Comparison of ENCODE assay signal across 16 cellular contexts in the genomic region with DNA sequence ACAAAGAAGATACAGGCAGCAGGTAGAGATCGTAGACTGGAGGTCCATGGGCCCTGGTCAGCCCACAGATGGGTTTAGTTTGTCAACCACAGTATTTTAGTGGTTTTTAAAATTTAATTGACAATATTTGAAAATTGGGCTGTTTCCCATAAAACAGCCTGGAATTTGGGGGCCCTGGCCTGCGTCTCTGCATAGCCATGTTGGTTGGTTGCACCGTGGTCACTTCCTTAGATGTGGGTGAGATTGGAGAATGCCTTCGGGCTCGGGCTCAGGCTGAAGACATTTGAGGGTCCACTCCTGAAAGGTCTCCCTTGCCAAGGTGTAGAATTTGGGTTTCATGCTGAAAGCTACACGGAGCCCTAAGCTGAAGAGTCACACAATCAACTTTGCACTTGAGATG. TPM values are rescaled to one million over a fixed set of nuclear protein-coding genes. Genes with fewer than 3 reads are reported as not detected.
DNase-seq lines count a peak whose midpoint lies in the region; ATAC-seq, FAIRE-seq and TF ChIP-seq lines count a peak whose summit lies in the region.
"Had no signal": no experiment of that assay in that cellular context is flagged by ENCODE, and none has a peak within 500 bp of the region (broad histone marks: within the 10 kb centered on the region; RNA-seq: fewer than 3 reads in every experiment).

No MANE protein-coding gene starts in this region.

- H3K23me2 ChIP-seq in H1 (ENCODE audit: low read depth, low read length): no peaks in the 10 kb centered on the region

- H2BK15ac ChIP-seq in H1 (ENCODE audit: low read length): no peak overlapping the region

- no peak overlapping the region for H2AK5ac ChIP-seq in H1 (ENCODE audit: low read depth, low read length)

- TF ChIP-seq CTCF in H1 (IDR thresholded peaks at IDR 0.05; ENCODE audit: control extremely low read depth in 1 of 3, insufficient read depth in 1 of 3, low read depth in 1 of 3, low read length in 3 of 3): no peak
- TF ChIP-seq CTCF in pancreas (IDR thresholded peaks at IDR 0.05): no peak
- TF ChIP-seq CTCF in suprapubic skin (IDR thresholded peaks at IDR 0.05): no peak
- TF ChIP-seq CTCF in tibial artery (IDR thresholded peaks at IDR 0.05): no peak

- no peak overlapping the region for H2BK12ac ChIP-seq in H1 (ENCODE audit: low read depth, low read length)

- peaks cover 4 to 20% of the 10 kb centered on the region in 2 experiments; a peak in 2 of 4 replicates for H3K79me2 ChIP-seq in H1 (ENCODE audit: control insufficient read depth in 1 of 2, insufficient read depth in 2 of 2, low read length in 2 of 2)

- H3K27ac ChIP-seq in H1 (ENCODE audit: low read depth, low read length): no peak overlapping the region
- H3K27ac ChIP-seq in pancreas: peak overlapping the region in 3 of 4 donors; percentile 4 to 67 (median 46)
- no peak overlapping the region for H3K27ac ChIP-seq in suprapubic skin
- H3K27ac ChIP-seq in tibial artery: no peak overlapping the region
- H3K27ac ChIP-seq: 22Rv1, A549, BLaER1 had no signal

- H3K4me3 Mint-ChIP-seq in activated CD8-positive, alpha-beta memory T cell treated with anti-CD3 and anti-CD28 coated beads, Interleukin-2, amount 10 ng/mL, durations not matched to agents 7 days and 5 days: no peak overlapping the region
- H3K4me3 Mint-ChIP-seq: CD8-positive, alpha-beta T cell had no signal

- H3K23ac ChIP-seq in H1 (ENCODE audit: insufficient read length): no peak overlapping the region

- no peak overlapping the region for H3K56ac ChIP-seq in H1 (replicated peaks; ENCODE audit: insufficient read length, low read depth, low read length)

- H2BK5ac ChIP-seq in H1 (ENCODE audit: low read depth, low read length): no peak overlapping the region

- no peak for ATAC-seq in activated CD8-positive, alpha-beta memory T cell treated with anti-CD3 and anti-CD28 coated beads, Interleukin-2, amount 10 ng/mL, durations not matched to agents 7 days and 5 days
- ATAC-seq in pancreas: no peak
- no peak for ATAC-seq in HG03521 (IDR thresholded peaks at IDR 0.05; ENCODE audit: unreplicated experiment)
- ATAC-seq: A549; CD8-positive, alpha-beta T cell had no signal

- H4K20me1 ChIP-seq in H1 (replicated peaks in 1 of 2; ENCODE audit: control insufficient read depth in 1 of 2, insufficient read depth in 2 of 2, low read length in 2 of 2): peaks cover 0 to 2% of the 10 kb centered on the region in 2 experiments
- H4K20me1 ChIP-seq: BLaER1 had no signal

- H2AFZ ChIP-seq in H1 (ENCODE audit: low read length): no peak overlapping the region

- TF ChIP-seq POLR2A in H1 (IDR thresholded peaks at IDR 0.05; ENCODE audit: control extremely low read depth in 1 of 2, low read depth in 2 of 2, low read length in 2 of 2) (no peak), suprapubic skin (IDR thresholded peaks at IDR 0.05) (no peak)

- no peak for TF ChIP-seq EP300 in H1 (IDR thresholded peaks at IDR 0.05; ENCODE audit: borderline replicate concordance in 1 of 2, low read depth in 2 of 2, low read length in 2 of 2)
- TF ChIP-seq EP300 in suprapubic skin (IDR thresholded peaks at IDR 0.05): no peak

- CTCF ChIA-PET in activated CD8-positive, alpha-beta memory T cell treated with anti-CD3 and anti-CD28 coated beads, Interleukin-2, amount 10 ng/mL, durations not matched to agents 7 days and 5 days (lab: Charles Lee): no interaction called here
- CTCF ChIA-PET in H1 (lab: Charles Lee; ENCODE audit: partially characterized antibody): interaction anchor here (1.3 to 1.6 kb wide), 4 partner anchors 10 to 109 kb away, joined by 3 to 7 read pairs (median 4); no protein-coding TSS in a partner anchor

- POLR2A ChIA-PET in H1 (lab: Charles Lee; ENCODE audit: partially characterized antibody): no interaction called here

- peaks cover 29% of the 10 kb centered on the region for H3K4me1 Mint-ChIP-seq in activated CD8-positive, alpha-beta memory T cell treated with anti-CD3 and anti-CD28 coated beads, Interleukin-2, amount 10 ng/mL, durations not matched to agents 7 days and 5 days

- no peak overlapping the region for H4K91ac ChIP-seq in H1 (replicated peaks; ENCODE audit: insufficient read length, low read length)

- H4K8ac ChIP-seq in H1 (ENCODE audit: extremely low read depth, insufficient read depth, low read length): no peak overlapping the region

- H3K27me3 Mint-ChIP-seq in activated CD8-positive, alpha-beta memory T cell treated with anti-CD3 and anti-CD28 coated beads, Interleukin-2, amount 10 ng/mL, durations not matched to agents 7 days and 5 days: no peaks in the 10 kb centered on the region

- H3K14ac ChIP-seq in H1 (ENCODE audit: insufficient read length): no peak overlapping the region

- H3K27me3 ChIP-seq in H1 (replicated peaks in 1 of 4; ENCODE audit: control insufficient read depth in 3 of 4, extremely low read depth in 1 of 4, insufficient read depth in 3 of 4, low read length in 3 of 4) (no peaks in the 10 kb centered on the region), pancreas (no peaks in the 10 kb centered on the region), suprapubic skin (no peaks in the 10 kb centered on the region), tibial artery (no peaks in the 10 kb centered on the region)
- H3K27me3 ChIP-seq: BLaER1 had no signal

- H3K36me3 Mint-ChIP-seq in activated CD8-positive, alpha-beta memory T cell treated with anti-CD3 and anti-CD28 coated beads, Interleukin-2, amount 10 ng/mL, durations not matched to agents 7 days and 5 days: peaks cover 10% of the 10 kb centered on the region
- H3K36me3 Mint-ChIP-seq: CD8-positive, alpha-beta T cell had no signal

- H3K9ac ChIP-seq in H1 (replicated peaks in 1 of 4; ENCODE audit: extremely low read depth in 1 of 4, low read depth in 3 of 4, low read length in 3 of 4): no peak overlapping the region
- H3K9ac ChIP-seq: BLaER1 had no signal

- H3K9me3 Mint-ChIP-seq in activated CD8-positive, alpha-beta memory T cell treated with anti-CD3 and anti-CD28 coated beads, Interleukin-2, amount 10 ng/mL, durations not matched to agents 7 days and 5 days (ENCODE audit: low read depth): no peaks in the 10 kb centered on the region
- H3K9me3 Mint-ChIP-seq: CD8-positive, alpha-beta T cell had no signal

- H3K18ac ChIP-seq in H1 (ENCODE audit: extremely low read depth, low read length): no peak overlapping the region

- H3K9me3 ChIP-seq in H1 (ENCODE audit: insufficient read depth in 2 of 2, low read depth in 1 of 2, low read length in 1 of 2) (peaks cover 52 to 84% of the 10 kb centered on the region in 2 experiments), pancreas (no peaks in the 10 kb centered on the region), suprapubic skin (no peaks in the 10 kb centered on the region), tibial artery (no peaks in the 10 kb centered on the region)
- H3K9me3 ChIP-seq: A549 had no signal

- H3K36me3 ChIP-seq in H1 (ENCODE audit: control insufficient read depth in 2 of 4, insufficient read depth in 4 of 4, low read length in 3 of 4): no peaks in the 10 kb centered on the region
- H3K36me3 ChIP-seq in pancreas: no peaks in the 10 kb centered on the region
- H3K36me3 ChIP-seq in suprapubic skin: peaks cover under 1% of the 10 kb centered on the region
- peaks cover 0 to 19% (median 0%) of the 10 kb centered on the region in 3 donors for H3K36me3 ChIP-seq in tibial artery
- H3K36me3 ChIP-seq: HAP-1 had no signal

- H3K27ac Mint-ChIP-seq in activated CD8-positive, alpha-beta memory T cell treated with anti-CD3 and anti-CD28 coated beads, Interleukin-2, amount 10 ng/mL, durations not matched to agents 7 days and 5 days: no peak overlapping the region
- H3K27ac Mint-ChIP-seq: CD8-positive, alpha-beta T cell had no signal

- FAIRE-seq in H1 (lab: Jason Lieb, UNC): no peak
- FAIRE-seq in pancreas (lab: Jason Lieb, UNC): no peak
- FAIRE-seq: A549 had no signal

- H3K4ac ChIP-seq in H1 (replicated peaks; ENCODE audit: insufficient read length, low read depth, low read length): no peak overlapping the region

- H4K5ac ChIP-seq in H1 (ENCODE audit: insufficient read length, low read depth, low read length): no peak overlapping the region

- peak; percentile 33 for DNase-seq in activated CD8-positive, alpha-beta memory T cell treated with anti-CD3 and anti-CD28 coated beads, Interleukin-2, amount 10 ng/mL, durations not matched to agents 7 days and 5 days
- no peak for DNase-seq in activated CD8-positive, alpha-beta memory T cell treated with anti-CD3 and anti-CD28 coated beads, Interleukin-2, amount 50 U/mL, for 4 hours
- DNase-seq in H1 (ENCODE audit: low read depth in 1 of 2, low spot score in 2 of 2): no peak
- peak in 1 of 6 donors; percentile 41 for DNase-seq in pancreas
- DNase-seq in suprapubic skin (ENCODE audit: low spot score in 2 of 2): peak; percentile 55 to 72
- no peak for DNase-seq in NCI-H446 (lab: John Stamatoyannopoulos, UW)
- DNase-seq in tibial artery: no peak
- DNase-seq: Calu3, DMS79 treated with DMSO at 0.1 percent for 48 hours, GF-D8 had no signal

- H3K4me1 ChIP-seq in H1 (replicated peaks in 1 of 4; ENCODE audit: control insufficient read depth in 3 of 4, insufficient read depth in 4 of 4, low read length in 3 of 4) (peaks cover 0 to 4% (median 2%) of the 10 kb centered on the region in 4 experiments; a peak in 5 of 7 replicates), pancreas (peaks cover 14 to 32% (median 18%) of the 10 kb centered on the region in 3 donors), suprapubic skin (peaks cover 53% of the 10 kb centered on the region), tibial artery (peaks cover 0 to 23% (median 18%) of the 10 kb centered on the region in 4 donors)
- H3K4me1 ChIP-seq: A549 had no signal

- intact Hi-C loops in pancreas (cut with DNase I): no loop called here
- intact Hi-C loops in tibial artery (cut with DNase I; ENCODE audit: low total_unique reads): no loop called here

- H2BK120ac ChIP-seq in H1 (replicated peaks; ENCODE audit: low read depth, low read length): no peak overlapping the region

- WGBS in H1 (ENCODE audit: extremely low coverage in 1 of 2, insufficient coverage in 1 of 2, insufficient read length in 1 of 2, insufficient replicate concordance in 2 of 2, low coverage in 1 of 2, low lambda C conversion rate in 2 of 2, missing lambda C conversion rate in 1 of 2), 2 experiments: 86% methylated on average over 6 of the region's 6 CpGs; no CpG with 5 or more reads in 1 of the 2 experiments
- 77 to 84% methylated on average over 6 of the region's 6 CpGs for WGBS in pancreas, 2 donors
- 85% methylated on average over 6 of the region's 6 CpGs for WGBS in suprapubic skin

- no peak overlapping the region for H3K4me2 ChIP-seq in H1 (ENCODE audit: insufficient read depth in 1 of 2, low read depth in 2 of 2, low read length in 2 of 2)
- H3K4me2 ChIP-seq: A549 had no signal

- peaks cover 5% of the 10 kb centered on the region; the same call in 1 of the 2 replicates for H3K79me1 ChIP-seq in H1 (ENCODE audit: low read depth, low read length)

- no peak overlapping the region for H3K4me3 ChIP-seq in H1 (ENCODE audit: extremely low read depth in 1 of 4, insufficient read depth in 2 of 4, low read depth in 3 of 4, low read length in 4 of 4)
- no peak overlapping the region for H3K4me3 ChIP-seq in pancreas
- H3K4me3 ChIP-seq in suprapubic skin: no peak overlapping the region
- H3K4me3 ChIP-seq in tibial artery: no peak overlapping the region
- H3K4me3 ChIP-seq: A549, BLaER1, HAP-1 had no signal

- H2BK20ac ChIP-seq in H1 (ENCODE audit: low read length): no peak overlapping the region

- no peak for TF ChIP-seq RAD21 in H1 (IDR thresholded peaks at IDR 0.05 in 1 of 2, conservative IDR thresholded peaks at IDR 0.05 in 1 of 2; ENCODE audit: low read depth in 2 of 2, low read length in 2 of 2)

RNA-seq across cellular contexts. Expression of a gene that starts 7.7 kb away (rescaled TPM):
- total RNA-seq in activated CD8-positive, alpha-beta memory T cell treated with anti-CD3 and anti-CD28 coated beads, Interleukin-2, amount 10 ng/mL, durations not matched to agents 7 days and 5 days: 10 to 100 TPM; 38.1 to 47.8 TPM
- 29.8 and 32.4 TPM in 2 replicates for total RNA-seq in H1 (2021; fragmentation: NEBNext Ultra II Directional; extraction: Animal tissue kit (Norgen Biotek cat#: 25700))
- 15.5 and 27.2 TPM in 2 replicates for polyA plus RNA-seq in H1 (2011; rRNA removed)
- 24.9 TPM for polyA plus RNA-seq in H1 (2011; cell fraction: cytosol; rRNA removed)
- polyA plus RNA-seq in H1 (2011; cell fraction: nucleus; rRNA removed): 31.8 TPM
- 25.3 to 32.8 TPM (median 28.0 TPM) in 4 replicates for polyA plus RNA-seq in H1 (2012, experiment 1 of 2)
- 25.0 TPM for polyA plus RNA-seq in H1 (2012, experiment 2 of 2)
- 16.8 TPM for polyA plus RNA-seq in H1 (2013, experiment 1 of 2)
- 17.0 TPM for polyA plus RNA-seq in H1 (2013, experiment 2 of 2)
- 19.7 and 20.7 TPM in 2 replicates for polyA minus RNA-seq in H1 (2011; rRNA and poly(A)+ RNA removed)
- polyA minus RNA-seq in H1 (2011; cell fraction: cytosol; rRNA and poly(A)+ RNA removed): 8.5 TPM
- polyA minus RNA-seq in H1 (2011; cell fraction: nucleus; rRNA and poly(A)+ RNA removed): 19.9 TPM
- 10 to 100 TPM; 21.1 to 32.9 (median 27.4) TPM for total RNA-seq in pancreas
- 10 to 100 TPM; 16.4 to 20.6 TPM for polyA plus RNA-seq in pancreas
- 10 to 100 TPM; 53.3 to 95.2 (median 71.3) TPM for total RNA-seq in suprapubic skin

Comparison
In these comparisons a context has a peak if more than half of its experiments do, and no peak if none do; other contexts are left out.
1. DNase-seq: peak in activated CD8-positive, alpha-beta memory T cell treated with anti-CD3 and anti-CD28 coated beads, Interleukin-2, amount 10 ng/mL, durations not matched to agents 7 days and 5 days (single experiment) and suprapubic skin (2 of 2); none in activated CD8-positive, alpha-beta memory T cell treated with anti-CD3 and anti-CD28 coated beads, Interleukin-2, amount 50 U/mL, for 4 hours (single experiment), H1 (0 of 2), NCI-H446 (0 of 2) and tibial artery (0 of 2).
2. H3K27ac ChIP-seq: peak in pancreas (3 of 4); none in H1 (single experiment), suprapubic skin (single experiment) and tibial artery (0 of 2).